Comparison of ENCODE assay signal across 1 cellular context in the genomic region with DNA sequence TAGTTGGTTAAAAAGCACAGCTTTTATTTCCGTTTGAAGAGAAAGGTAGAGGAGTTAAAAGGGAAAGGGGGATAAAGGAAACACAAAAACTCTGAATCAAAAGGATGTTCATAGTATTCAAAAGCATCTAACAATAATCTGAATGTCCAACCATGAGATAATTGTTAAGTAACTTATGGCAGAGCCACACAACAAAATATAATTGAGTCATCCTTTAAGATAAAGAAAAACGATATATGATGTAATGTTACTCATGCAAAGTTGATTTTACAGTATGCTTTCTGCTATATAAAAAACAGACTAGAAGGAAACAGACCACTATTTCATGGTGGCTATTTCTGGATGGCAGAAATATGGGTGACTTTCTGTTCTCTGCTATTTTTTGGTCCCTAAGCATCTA.
A peak's percentile ranks its signal among the peaks of the same experiment; 100 is the strongest.
TF ChIP-seq lines count a peak whose summit lies in the region.

No MANE protein-coding gene starts in this region.

TF ChIP-seq in HepG2, 621 proteins besides CTCF, POLR2A, EP300 and RAD21:
- TF ChIP-seq ZNF326 (CRISPR knock-in tag; IDR thresholded peaks at IDR 0.05; ENCODE audit: borderline replicate concordance) = no peak
- TF ChIP-seq ZFP41 (CRISPR knock-in tag; IDR thresholded peaks at IDR 0.05; ENCODE audit: borderline replicate concordance) = no peak
- peak; percentile 56 for TF ChIP-seq ATF7 (IDR thresholded peaks at IDR 0.05)
- TF ChIP-seq ATF7 (CRISPR knock-in tag; IDR thresholded peaks at IDR 0.05) = no peak
